9 cellular contexts compared by ENCODE assay signal in the genomic region with DNA sequence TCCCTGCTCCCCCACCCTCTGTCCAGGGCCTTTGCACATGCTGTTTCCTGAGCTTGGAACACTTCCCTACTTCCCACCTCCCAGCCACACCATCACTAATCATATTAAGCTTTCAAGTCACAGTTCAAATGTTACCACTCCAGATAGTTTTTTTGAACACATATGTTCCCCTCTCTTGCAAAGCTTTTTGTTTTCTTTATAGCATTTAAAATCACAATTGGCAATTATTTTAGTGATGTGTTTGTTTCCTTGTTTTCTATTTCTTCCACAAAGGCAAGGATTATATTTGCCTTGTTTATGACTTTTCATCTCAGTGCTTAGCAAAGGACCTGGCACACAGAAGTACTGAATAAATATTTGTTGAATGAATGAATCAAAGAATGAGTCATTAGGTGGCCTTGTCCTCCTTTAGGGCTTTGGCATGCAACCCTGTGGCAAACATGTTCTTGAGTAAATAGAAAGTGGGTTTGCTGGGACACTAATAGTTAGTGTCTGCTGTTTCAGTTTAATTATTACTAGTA.
DNase-seq lines count a peak whose midpoint lies in the region; TF ChIP-seq lines count a peak whose summit lies in the region.
"Had no signal": no experiment of that assay in that cellular context is flagged by ENCODE, and none has a peak within 500 bp of the region (broad histone marks: within the 10 kb centered on the region; RNA-seq: fewer than 3 reads in every experiment).

No MANE protein-coding gene starts in this region.

- H2BK20ac ChIP-seq in H9 (ENCODE audit: low read depth, low read length, poor library complexity, severe bottlenecking): no peak overlapping the region

- H3K4me2 ChIP-seq in mesenchymal stem cell (ENCODE audit: low read length, poor library complexity, severe bottlenecking): no peak overlapping the region
- H3K4me2 ChIP-seq in H9 (ENCODE audit: insufficient read depth, insufficient read length, low read length): no peak overlapping the region

- in situ Hi-C loops in Caki2 (cut with HindIII; ENCODE audit: low pct_unique_long_range_greater_than_20kb, low sequenced_read_pairs): no loop called here

- H2BK12ac ChIP-seq in mesenchymal stem cell (ENCODE audit: low read length in 2 of 2) (no peak overlapping the region), H9 (ENCODE audit: insufficient read length, low read depth, low read length) (no peak overlapping the region)

- no peaks in the 10 kb centered on the region for H3K79me2 ChIP-seq in H9 (ENCODE audit: insufficient read depth, low read length)

- H4K8ac ChIP-seq in mesenchymal stem cell (ENCODE audit: low read length) (no peak overlapping the region), H9 (replicated peaks; ENCODE audit: insufficient read length, low read depth, low read length) (no peak overlapping the region)

- H3K18ac ChIP-seq in mesenchymal stem cell (ENCODE audit: low read depth in 1 of 2, low read length in 2 of 2) (no peak overlapping the region), H9 (ENCODE audit: insufficient read length, low read depth, low read length) (no peak overlapping the region)

- H2BK5ac ChIP-seq in mesenchymal stem cell (ENCODE audit: low read depth, low read length, poor library complexity, severe bottlenecking): no peak overlapping the region
- no peak overlapping the region for H2BK5ac ChIP-seq in H9 (ENCODE audit: insufficient read length, low read length)

- H3K4me3 Mint-ChIP-seq in H9: no peak overlapping the region

- H2AFZ ChIP-seq in mesenchymal stem cell (ENCODE audit: low read depth, low read length): no peak overlapping the region
- no peak overlapping the region for H2AFZ ChIP-seq in H9 (ENCODE audit: low read length)

- no peak overlapping the region for H3K4ac ChIP-seq in mesenchymal stem cell (ENCODE audit: low read depth in 1 of 2, low read length in 2 of 2)
- H3K4ac ChIP-seq in H9 (ENCODE audit: low read depth, low read length): no peak overlapping the region

- H2AK5ac ChIP-seq in mesenchymal stem cell (ENCODE audit: low read length, severe bottlenecking) (no peak overlapping the region), H9 (ENCODE audit: insufficient read length, low read length) (no peak overlapping the region)

- H3K36me3 Mint-ChIP-seq in H9 (ENCODE audit: insufficient read depth in 1 of 3, low read depth in 3 of 3): peaks cover 0 to 3% (median 0%) of the 10 kb centered on the region in 3 experiments; a peak in 1 of 7 replicates

- intact Hi-C loops in breast epithelium (cut with DNase I; ENCODE audit: low total_unique reads): no loop called here

- H4K91ac ChIP-seq in mesenchymal stem cell (ENCODE audit: low read length) (no peak overlapping the region), H9 (ENCODE audit: insufficient read length, low read depth, low read length) (no peak overlapping the region)

- peak overlapping the region; percentile 11 for H3K9ac ChIP-seq in mesenchymal stem cell (ENCODE audit: low read length)
- no peak overlapping the region for H3K9ac ChIP-seq in H9 (ENCODE audit: extremely low read depth, insufficient read length, low read length)

- H3K79me1 ChIP-seq in mesenchymal stem cell (replicated peaks; ENCODE audit: low read length, poor library complexity, severe bottlenecking): no peaks in the 10 kb centered on the region
- no peaks in the 10 kb centered on the region for H3K79me1 ChIP-seq in H9 (ENCODE audit: insufficient read depth, low read depth, low read length, poor library complexity, severe bottlenecking)

- DNase-seq in Caki2 (ENCODE audit: low read depth): peak; percentile 78
- DNase-seq in M059J (ENCODE audit: low read depth): peak; percentile 51
- peak; percentile 32 to 61 for DNase-seq in breast epithelium (ENCODE audit: low spot score in 2 of 2)
- peak; percentile 45 for DNase-seq in mesenchymal stem cell
- DNase-seq in activated naive CD4-positive, alpha-beta T cell treated with Interleukin-2 at 50 U/mL for 16 hours: no peak
- no peak for DNase-seq in OCI-M2 (lab: John Stamatoyannopoulos, UW; ENCODE audit: unreplicated experiment)
- DNase-seq in stimulated activated naive CD4-positive, alpha-beta T cell (lab: John Stamatoyannopoulos, UW): no peak
- DNase-seq in H9: no peak
- DNase-seq: COR-L47 had no signal

- H3K23me2 ChIP-seq in H9 (ENCODE audit: insufficient read length, low read depth, low read length, poor library complexity, severe bottlenecking): no peaks in the 10 kb centered on the region

- H3K36me3 ChIP-seq in breast epithelium (no peaks in the 10 kb centered on the region), mesenchymal stem cell (ENCODE audit: control insufficient read depth in 1 of 2, insufficient read depth in 2 of 2, low read depth in 1 of 2, low read length in 2 of 2) (no peaks in the 10 kb centered on the region)

- H3K4me1 Mint-ChIP-seq in H9: peaks cover 6% of the 10 kb centered on the region in 2 experiments

- TF ChIP-seq POLR2A in breast epithelium (IDR thresholded peaks at IDR 0.05): no peak

- H4K20me1 ChIP-seq in H9 (ENCODE audit: control insufficient read depth, insufficient read depth, insufficient read length): no peaks in the 10 kb centered on the region

- H3K23ac ChIP-seq in mesenchymal stem cell (ENCODE audit: low read length in 2 of 2) (no peak overlapping the region), H9 (ENCODE audit: insufficient read length, low read depth, low read length) (no peak overlapping the region)

- H3T11ph ChIP-seq in H9 (ENCODE audit: low read length): no peak overlapping the region

- no peaks in the 10 kb centered on the region for H3K27me3 ChIP-seq in breast epithelium
- no peaks in the 10 kb centered on the region for H3K27me3 ChIP-seq in mesenchymal stem cell (ENCODE audit: control insufficient read depth in 1 of 2, insufficient read depth in 1 of 2, low read length in 2 of 2)
- no peaks in the 10 kb centered on the region for H3K27me3 ChIP-seq in H9 (ENCODE audit: insufficient read depth, low read length)

- H2BK15ac ChIP-seq in mesenchymal stem cell (ENCODE audit: low read depth, poor library complexity, severe bottlenecking) (no peak overlapping the region), H9 (ENCODE audit: low read depth, low read length) (no peak overlapping the region)

- H3K9me3 ChIP-seq in breast epithelium (no peaks in the 10 kb centered on the region), mesenchymal stem cell (ENCODE audit: control insufficient read depth, low read length) (peaks cover 4% of the 10 kb centered on the region), H9 (ENCODE audit: control insufficient read depth, low read depth, low read length) (no peaks in the 10 kb centered on the region)

- no peaks in the 10 kb centered on the region for H3K27me3 Mint-ChIP-seq in H9 (ENCODE audit: low read depth)

- H3K14ac ChIP-seq in mesenchymal stem cell (ENCODE audit: low read length in 2 of 2): no peak overlapping the region
- H3K14ac ChIP-seq in H9 (ENCODE audit: insufficient read depth, low read length): no peak overlapping the region

- H3K4me1 ChIP-seq in breast epithelium (no peaks in the 10 kb centered on the region), mesenchymal stem cell (ENCODE audit: control insufficient read depth, insufficient read depth, low read depth, low read length) (peaks cover 2% of the 10 kb centered on the region), H9 (ENCODE audit: insufficient read depth, low read length) (no peaks in the 10 kb centered on the region)

- TF ChIP-seq CTCF in breast epithelium (IDR thresholded peaks at IDR 0.05): no peak
- no peak for TF ChIP-seq CTCF in H9 (conservative IDR thresholded peaks at IDR 0.05)

- no peak overlapping the region for H3K56ac ChIP-seq in H9 (ENCODE audit: insufficient read length, low read depth, low read length)

- no peak overlapping the region for H4K5ac ChIP-seq in H9 (ENCODE audit: insufficient read length, low read depth, low read length)

- H2BK120ac ChIP-seq in mesenchymal stem cell (ENCODE audit: low read depth, low read length) (no peak overlapping the region), H9 (ENCODE audit: low read depth, low read length, poor library complexity, severe bottlenecking) (no peak overlapping the region)

- H3K27ac Mint-ChIP-seq in H9: no peak overlapping the region

- H3K27ac ChIP-seq in breast epithelium: no peak overlapping the region
- no peak overlapping the region for H3K27ac ChIP-seq in mesenchymal stem cell (ENCODE audit: low read length, poor library complexity, severe bottlenecking)
- H3K27ac ChIP-seq in H9 (ENCODE audit: insufficient read length, low read depth, low read length): no peak overlapping the region

- peaks cover 3 to 5% of the 10 kb centered on the region in 2 experiments; a peak in 3 of 5 replicates for H3K9me3 Mint-ChIP-seq in H9

- H3K4me3 ChIP-seq in breast epithelium (no peak overlapping the region), mesenchymal stem cell (ENCODE audit: insufficient read depth in 1 of 2, low read depth in 1 of 2, low read length in 2 of 2) (no peak overlapping the region)

Comparison
In these comparisons a context has a peak if more than half of its experiments do, and no peak if none do; other contexts are left out.
1. DNase-seq: peak in Caki2 (single experiment), M059J (single experiment), breast epithelium (2 of 2) and mesenchymal stem cell (single experiment); none in activated naive CD4-positive, alpha-beta T cell treated with Interleukin-2 at 50 U/mL for 16 hours (single experiment), OCI-M2 (single experiment), stimulated activated naive CD4-positive, alpha-beta T cell (0 of 6) and H9 (single experiment).